In genomic region chr2:99481941-99482340, GRCh38 we compare ENCODE assay signal across 11 cellular contexts. TPM values are rescaled to one million over a fixed set of nuclear protein-coding genes. Genes with fewer than 3 reads are reported as not detected.
DNase-seq lines count a peak whose midpoint lies in the region; FAIRE-seq and TF ChIP-seq lines count a peak whose summit lies in the region.
"Had no signal": no experiment of that assay in that cellular context is flagged by ENCODE, and none has a peak within 500 bp of the region (broad histone marks: within the 10 kb centered on the region; RNA-seq: fewer than 3 reads in every experiment).

No MANE protein-coding gene starts in this region.

- in situ Hi-C loops in GM13976 (cut with MboI; ENCODE audit: low sequenced_read_pairs, unreplicated experiment), result loop anchor here (10.0 to 25.0 kb wide), 4 partner anchors 137 to 845 kb away; partner anchors contain the start of genes MITD1 and MRPL30

- FAIRE-seq in GM12891 (lab: Jason Lieb, UNC), result peak; percentile 9
- FAIRE-seq: colon had no signal

- TF ChIP-seq CTCF in GM13976 (IDR thresholded peaks at IDR 0.05; ENCODE audit: borderline replicate concordance, control extremely low read depth, extremely low read depth, insufficient read depth, missing control alignments), result no peak

- DNase-seq in GM12891 (ENCODE audit: insufficient read length, low spot score) (no peak), NCI-H2227 (lab: John Stamatoyannopoulos, UW; ENCODE audit: unreplicated experiment) (peak; percentile 37), epithelial cell of prostate (ENCODE audit: low read depth, low spot score) (no peak), lung microvascular endothelial cell (ENCODE audit: low read depth in 2 of 2) (peak; percentile 36 to 49), GM13976 (ENCODE audit: low spot score) (no peak), RPMI8226 (no peak), NCI-H345 (lab: John Stamatoyannopoulos, UW) (no peak), NCI-H1417 (lab: John Stamatoyannopoulos, UW) (no peak)
- DNase-seq: CD4-positive, alpha-beta T cell; NCI-H1694 treated with DMSO at 0.1 percent for 48 hours had no signal

- TF ChIP-seq POLR2A in GM12891 (IDR thresholded peaks at IDR 0.05; ENCODE audit: low read depth, low read length), result no peak

- H3K27ac ChIP-seq in epithelial cell of prostate, result peak overlapping the region; percentile 99

TF ChIP-seq in GM12891, 5 proteins besides CTCF, POLR2A, EP300 and RAD21:
- TF ChIP-seq PAX5 (IDR thresholded peaks at IDR 0.05; ENCODE audit: insufficient read depth, low read length, severe bottlenecking), result no peak
- TF ChIP-seq POU2F2 (IDR thresholded peaks at IDR 0.05; ENCODE audit: low read depth, low read length), result no peak
- TF ChIP-seq TAF1 (IDR thresholded peaks at IDR 0.05; ENCODE audit: low read depth, low read length), result no peak
- no peak for TF ChIP-seq POLR2AphosphoS5 (IDR thresholded peaks at IDR 0.05; ENCODE audit: low read depth, low read length)
- TF ChIP-seq SPI1 (IDR thresholded peaks at IDR 0.05; ENCODE audit: low read depth, low read length), result no peak

RNA-seq across cellular contexts. Expression of gene REV1, which starts 7.9 kb away (rescaled TPM):
- 15.8 TPM for polyA plus RNA-seq in GM12891 (2012; ENCODE audit: low read depth, missing spikeins)
- 20.7 and 33.3 TPM in 2 replicates for total RNA-seq in lung microvascular endothelial cell

Comparison
In these comparisons a context has a peak if more than half of its experiments do, and no peak if none do; other contexts are left out.
1. DNase-seq: peak in NCI-H2227 (single experiment) and lung microvascular endothelial cell (2 of 2); none in GM12891 (single experiment), epithelial cell of prostate (single experiment), GM13976 (single experiment), RPMI8226 (single experiment), NCI-H345 (single experiment) and NCI-H1417 (0 of 3).